ENCODE assay signal across 13 cellular contexts in the genomic region with DNA sequence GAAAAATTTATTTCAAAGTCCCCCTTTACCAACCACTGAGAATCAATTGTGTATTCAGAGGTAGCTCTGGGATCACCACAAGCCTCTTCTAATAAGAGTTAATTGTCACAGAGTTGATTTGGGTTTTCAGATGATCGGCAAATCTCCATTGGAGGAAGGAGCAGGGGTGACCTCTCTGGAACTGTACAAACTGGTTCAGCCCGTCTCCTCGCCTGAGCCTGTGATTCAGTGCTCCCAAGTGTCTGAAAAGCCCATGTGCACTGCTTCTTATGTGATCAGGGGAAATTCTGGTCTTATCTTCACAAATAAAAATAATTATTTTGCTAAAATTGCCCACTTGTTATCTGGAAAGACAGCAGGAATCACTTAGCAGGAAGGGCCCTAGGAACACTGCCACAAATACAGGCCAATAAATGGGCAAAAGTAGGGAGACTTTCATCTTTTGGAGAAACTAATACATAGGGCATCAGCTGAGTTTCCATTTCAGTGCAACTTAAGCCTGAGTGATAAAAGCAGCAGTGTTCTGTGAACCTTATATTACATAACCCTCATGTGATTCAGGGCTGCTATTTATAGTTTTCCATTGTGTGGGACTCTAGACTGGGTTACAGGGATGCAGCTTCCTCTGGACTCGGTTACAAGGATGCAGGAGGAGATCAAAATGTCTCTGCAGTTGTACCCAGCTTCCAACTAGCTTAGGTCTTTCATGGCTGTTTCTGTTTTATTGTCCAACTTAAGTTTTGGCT. TPM values are rescaled to one million over a fixed set of nuclear protein-coding genes. Genes with fewer than 3 reads are reported as not detected.
DNase-seq lines count a peak whose midpoint lies in the region; ATAC-seq and TF ChIP-seq lines count a peak whose summit lies in the region.
"Had no signal": no experiment of that assay in that cellular context is flagged by ENCODE, and none has a peak within 500 bp of the region (broad histone marks: within the 10 kb centered on the region; RNA-seq: fewer than 3 reads in every experiment).

No MANE protein-coding gene starts in this region.

- POLR2A ChIA-PET in HEK293 (lab: Yijun Ruan, JAX), result no interaction called here

- TF ChIP-seq POLR2A in breast epithelium (IDR thresholded peaks at IDR 0.05), result no peak

- 18% methylated on average over 4 of the region's 4 CpGs for WGBS in smooth muscle cell (ENCODE audit: low lambda C conversion rate)

- peak overlapping the region; percentile 3 for H2AFZ ChIP-seq in smooth muscle cell (ENCODE audit: low read depth)

- H3K4me1 ChIP-seq in HEK293 (ENCODE audit: control insufficient read depth, insufficient read depth, low read length) (no peaks in the 10 kb centered on the region), breast epithelium (peaks cover 0 to 6% of the 10 kb centered on the region in 2 donors), smooth muscle cell (ENCODE audit: low read depth) (peaks cover 22% of the 10 kb centered on the region)

- H4K20me1 ChIP-seq in smooth muscle cell (ENCODE audit: low read depth), result no peaks in the 10 kb centered on the region

- H3K4me3 ChIP-seq in HEK293 (ENCODE audit: low read depth, low read length) (no peak overlapping the region), breast epithelium (no peak overlapping the region), smooth muscle cell (no peak overlapping the region)
- H3K4me3 ChIP-seq: skin epidermis had no signal

- CTCF ChIA-PET in HEK293 (lab: Yijun Ruan, JAX), result interaction anchor here (0.6 to 0.7 kb wide), 2 partner anchors 134 to 1090 kb away, joined by 3 read pairs; no protein-coding TSS in a partner anchor

- H3K36me3 ChIP-seq in HEK293 (ENCODE audit: control insufficient read depth in 2 of 2, insufficient read depth in 1 of 2, low read length in 2 of 2) (no peaks in the 10 kb centered on the region), breast epithelium (no peaks in the 10 kb centered on the region), smooth muscle cell (ENCODE audit: low read depth) (no peaks in the 10 kb centered on the region)

- TF ChIP-seq CTCF in HEK293 (tag by site-specific recombination; IDR thresholded peaks at IDR 0.05) (no peak), breast epithelium (IDR thresholded peaks at IDR 0.05) (no peak), smooth muscle cell (IDR thresholded peaks at IDR 0.05; ENCODE audit: borderline replicate concordance, insufficient read depth, poor library complexity, severe bottlenecking) (no peak)

- H3K27ac ChIP-seq in HEK293 (ENCODE audit: extremely low read depth, low read depth, low read length), result no peak overlapping the region
- H3K27ac ChIP-seq in breast epithelium, result peak overlapping the region; percentile 39 to 52
- H3K27ac ChIP-seq in smooth muscle cell (ENCODE audit: low read depth), result peak overlapping the region; percentile 87

- H3K27me3 ChIP-seq in breast epithelium, result no peaks in the 10 kb centered on the region
- no peaks in the 10 kb centered on the region for H3K27me3 ChIP-seq in smooth muscle cell (ENCODE audit: low read depth)

- H3K9me3 ChIP-seq in HEK293 (ENCODE audit: control insufficient read depth, insufficient read depth, low read depth, low read length) (no peaks in the 10 kb centered on the region), breast epithelium (no peaks in the 10 kb centered on the region), smooth muscle cell (replicated peaks; ENCODE audit: low read depth) (no peaks in the 10 kb centered on the region)

- peaks cover 44% of the 10 kb centered on the region for H3F3A ChIP-seq in smooth muscle cell (ENCODE audit: low read depth)

- DNase-seq in breast epithelium (ENCODE audit: low spot score in 2 of 2) (no peak), iris pigment epithelial cell (ENCODE audit: low read depth) (peak; percentile 66), smooth muscle cell (lab: John Stamatoyannopoulos, UW; ENCODE audit: unreplicated experiment) (no peak), NCI-H446 treated with DMSO at 0.1 percent for 48 hours (lab: John Stamatoyannopoulos, UW) (no peak), NCI-H748 treated with DMSO at 0.1 percent for 48 hours (lab: John Stamatoyannopoulos, UW) (no peak)
- no peak for DNase-seq in activated CD8-positive, alpha-beta memory T cell treated with anti-CD3 and anti-CD28 coated beads for 24 hours
- DNase-seq: activated naive CD4-positive, alpha-beta T cell treated with anti-CD3 and anti-CD28 coated beads for 36 hours; NCI-H187; stimulated activated naive CD8-positive, alpha-beta T cell treated with anti-CD3 and anti-CD28 coated beads, Interleukin-15, Interleukin-2, amounts not matched to agents 100 U/mL and 50 U/mL, for 24 hours; T-helper 17 cell had no signal

- ATAC-seq in HG03442 (IDR thresholded peaks at IDR 0.05; ENCODE audit: unreplicated experiment), result no peak
- ATAC-seq: stimulated activated naive CD8-positive, alpha-beta T cell treated with anti-CD3 and anti-CD28 coated beads, Interleukin-15, Interleukin-2, amounts not matched to agents 100 U/mL and 50 U/mL, for 24 hours; T-helper 17 cell had no signal

- intact Hi-C loops in breast epithelium (cut with DNase I; ENCODE audit: low total_unique reads), result no loop called here

- H3K79me2 ChIP-seq in smooth muscle cell (ENCODE audit: low read depth), result no peaks in the 10 kb centered on the region

- peak overlapping the region; percentile 20 for H3K9ac ChIP-seq in smooth muscle cell (ENCODE audit: low read depth)

- peak overlapping the region; percentile 30 for H3K4me2 ChIP-seq in smooth muscle cell

TF ChIP-seq in HEK293, 187 proteins besides CTCF, POLR2A, EP300 and RAD21:
- TF ChIP-seq, protein P1, sequence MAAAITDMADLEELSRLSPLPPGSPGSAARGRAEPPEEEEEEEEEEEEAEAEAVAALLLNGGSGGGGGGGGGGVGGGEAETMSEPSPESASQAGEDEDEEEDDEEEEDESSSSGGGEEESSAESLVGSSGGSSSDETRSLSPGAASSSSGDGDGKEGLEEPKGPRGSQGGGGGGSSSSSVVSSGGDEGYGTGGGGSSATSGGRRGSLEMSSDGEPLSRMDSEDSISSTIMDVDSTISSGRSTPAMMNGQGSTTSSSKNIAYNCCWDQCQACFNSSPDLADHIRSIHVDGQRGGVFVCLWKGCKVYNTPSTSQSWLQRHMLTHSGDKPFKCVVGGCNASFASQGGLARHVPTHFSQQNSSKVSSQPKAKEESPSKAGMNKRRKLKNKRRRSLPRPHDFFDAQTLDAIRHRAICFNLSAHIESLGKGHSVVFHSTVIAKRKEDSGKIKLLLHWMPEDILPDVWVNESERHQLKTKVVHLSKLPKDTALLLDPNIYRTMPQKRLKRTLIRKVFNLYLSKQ (tag by site-specific recombination; IDR thresholded peaks at IDR 0.05; ENCODE audit: borderline replicate concordance), result no peak
- no peak for TF ChIP-seq ZBTB21 (tag by site-specific recombination; IDR thresholded peaks at IDR 0.05)
- no peak for TF ChIP-seq ZNF707 (tag by site-specific recombination; IDR thresholded peaks at IDR 0.05)
- TF ChIP-seq ZSCAN16 (tag by site-specific recombination; IDR thresholded peaks at IDR 0.05), result peak; percentile 86
- TF ChIP-seq ZBTB17 (tag by site-specific recombination; IDR thresholded peaks at IDR 0.05), result peak; percentile 50
- TF ChIP-seq TRIM28 (IDR thresholded peaks at IDR 0.05; ENCODE audit: borderline replicate concordance, low read length), result no peak
- peak; percentile 28; the same call in 1 of the 2 replicates for TF ChIP-seq ZNF366 (tag by site-specific recombination; conservative IDR thresholded peaks at IDR 0.05)
- TF ChIP-seq PRDM1 (tag by site-specific recombination; IDR thresholded peaks at IDR 0.05), result peak; percentile 57; the same call in 1 of the 2 replicates
- no peak for TF ChIP-seq ZNF621 (tag by site-specific recombination; IDR thresholded peaks at IDR 0.05)
- TF ChIP-seq ZNF146 (tag by site-specific recombination; IDR thresholded peaks at IDR 0.05), result no peak
- TF ChIP-seq GLIS1 (tag by site-specific recombination; IDR thresholded peaks at IDR 0.05), result no peak

RNA-seq across cellular contexts. Expression of gene CDK1, which starts 32.3 kb away (rescaled TPM):
- total RNA-seq in breast epithelium (1 to 10 TPM in 2 of 3 donors, under 1 TPM in 1; 0.98 to 5.0 (median 2.2) TPM), smooth muscle cell (55.3 and 56.5 TPM in 2 replicates)
- 44.0 and 46.6 TPM in 2 replicates for polyA plus RNA-seq in smooth muscle cell
